In the genomic region with DNA sequence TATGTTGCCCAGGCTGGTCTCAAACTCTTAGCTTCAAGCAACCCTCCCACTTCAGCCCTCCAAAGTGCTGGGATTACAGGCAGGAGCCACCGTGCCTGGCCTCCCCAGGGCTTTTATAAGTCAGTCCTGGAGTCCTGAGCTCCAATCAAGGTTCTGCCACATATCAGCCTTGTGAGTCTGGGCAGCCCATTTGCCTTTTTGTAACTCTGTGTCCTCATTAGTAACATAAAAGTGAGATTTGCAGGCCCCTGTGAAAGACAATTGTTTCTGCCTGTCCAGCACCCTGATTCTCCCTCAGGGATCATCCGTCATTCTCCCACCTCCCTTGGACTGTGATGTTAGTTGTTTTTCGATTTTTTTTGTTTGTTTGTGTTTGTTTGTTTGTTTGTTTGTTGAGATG, we compare ENCODE assay signal across 22 cellular contexts.
"Had no signal": no experiment of that assay in that cellular context is flagged by ENCODE, and none has a peak within 500 bp of the region (broad histone marks: within the 10 kb centered on the region; RNA-seq: fewer than 3 reads in every experiment).

No MANE protein-coding gene starts in this region.

- H3K27me3 ChIP-seq: Peyer's patch, SJSA1 had no signal

- H3K4me2 ChIP-seq: PC-9 had no signal

- H3K9me3 ChIP-seq: Peyer's patch, SJSA1 had no signal

- H2AFZ ChIP-seq: PC-9 had no signal

- H3K27ac ChIP-seq: PC-9, Peyer's patch, SJSA1, SK-N-MC had no signal

- H3K36me3 ChIP-seq: Peyer's patch, SJSA1 had no signal

- H3K4me1 ChIP-seq: Peyer's patch had no signal

- DNase-seq: KBM-7, MV-4-11, NCI-H1048, NCI-H1105 treated with DMSO at 0.1 percent for 48 hours, NCI-H1417 treated with DMSO at 0.1 percent for 48 hours, NCI-H146, NCI-H1694 treated with DMSO at 0.1 percent for 48 hours, NCI-H1930, NCI-H2081, NCI-H2107, NCI-H2227 treated with DMSO at 0.1 percent for 48 hours, NCI-H510A, NCI-H524 treated with DMSO at 0.1 percent for 48 hours, NCI-H69, NCI-H774, OCI-M1, PC-9, Peyer's patch, Right ventricle myocardium superior, SIG-M5 had no signal

- H3K4me3 ChIP-seq: PC-9, Peyer's patch, SJSA1, SK-N-MC had no signal
